3 cellular contexts compared by ENCODE assay signal in genomic region chr11:75973710-75974109, GRCh38.
DNase-seq lines count a peak whose midpoint lies in the region; ATAC-seq, FAIRE-seq and TF ChIP-seq lines count a peak whose summit lies in the region.
"Not testable (repeated sequence)": the region's sequence is repeated elsewhere in the genome, so short reads cannot be mapped to it uniquely, and the experiment has no call there.

No MANE protein-coding gene starts in this region.

- TF ChIP-seq CTCF in HEK293 (tag by site-specific recombination; IDR thresholded peaks at IDR 0.05); K562 (IDR thresholded peaks at IDR 0.05 in 2 of 3, conservative IDR thresholded peaks at IDR 0.05 in 1 of 3; ENCODE audit: insufficient read depth in 2 of 3, low read depth in 1 of 3, low read length in 3 of 3): not testable (repeated sequence)

- peaks cover 10% of the 10 kb centered on the region in 2 donors for H3K9me3 Mint-ChIP-seq in stimulated activated naive B cell treated with anti-CD40 and anti-IgM and Interleukin-4, amounts not matched to agents 10 μg/mL and 1 μg/mL and 100 μg/mL, for 72 hours

- DNase-seq in K562 (ENCODE audit: extremely low read depth in 1 of 4, low spot score in 3 of 4); stimulated activated naive B cell treated with anti-CD40 and anti-IgM and Interleukin-4, amounts not matched to agents 10 μg/mL and 1 μg/mL and 100 μg/mL, for 72 hours: not testable (repeated sequence)

- H3K27ac ChIP-seq in HEK293 (ENCODE audit: extremely low read depth, low read depth, low read length); K562 (ENCODE audit: extremely low read depth, low read depth, low read length): not testable (repeated sequence)

- not testable (repeated sequence) for H3K27me3 ChIP-seq in K562 (ENCODE audit: control insufficient read depth in 2 of 2, insufficient read depth in 2 of 2, low read length in 2 of 2)

- not testable (repeated sequence) for FAIRE-seq in K562 (lab: Jason Lieb, UNC)

- not testable (repeated sequence) for H3K4me3 ChIP-seq in HEK293 (ENCODE audit: low read depth, low read length); K562

- not testable (repeated sequence) for H3K36me3 ChIP-seq in HEK293 (ENCODE audit: control insufficient read depth in 2 of 2, insufficient read depth in 1 of 2, low read length in 2 of 2); K562 (ENCODE audit: control insufficient read depth, insufficient read depth, low read length)

- in situ Hi-C loops in K562 (cut with MboI) = not testable (repeated sequence)

- POLR2A ChIA-PET in HEK293 (lab: Yijun Ruan, JAX); K562 (lab: Yijun Ruan, JAX): not testable (repeated sequence)

- peaks cover 41 to 64% of the 10 kb centered on the region in 2 donors for H3K4me1 Mint-ChIP-seq in stimulated activated naive B cell treated with anti-CD40 and anti-IgM and Interleukin-4, amounts not matched to agents 10 μg/mL and 1 μg/mL and 100 μg/mL, for 72 hours

- H3K9ac ChIP-seq in K562 (ENCODE audit: insufficient read depth in 1 of 2, low read depth in 2 of 2, low read length in 2 of 2) = not testable (repeated sequence)

- H3K79me2 ChIP-seq in K562 (ENCODE audit: control insufficient read depth, insufficient read depth, low read length) = not testable (repeated sequence)

- BruUV-seq in K562 (replicated peaks; lab: Mats Ljungman, UMichigan) = not testable (repeated sequence)

- H4K20me1 ChIP-seq in K562 (replicated peaks; ENCODE audit: control insufficient read depth, insufficient read depth, low read length) = not testable (repeated sequence)

- not testable (repeated sequence) for H3K4me1 ChIP-seq in HEK293 (ENCODE audit: control insufficient read depth, insufficient read depth, low read length); K562 (replicated peaks in 1 of 2; ENCODE audit: control insufficient read depth in 2 of 2, insufficient read depth in 2 of 2, low read length in 2 of 2)

- not testable (repeated sequence) for ATAC-seq in K562; stimulated activated naive B cell treated with anti-CD40 and anti-IgM and Interleukin-4, amounts not matched to agents 10 μg/mL and 1 μg/mL and 100 μg/mL, for 72 hours (replicated peaks)

- WGBS in K562 (ENCODE audit: insufficient coverage, low coverage, missing lambda C conversion rate) = 89% methylated on average over 3 of the region's 3 CpGs

- H3K4me3 Mint-ChIP-seq in stimulated activated naive B cell treated with anti-CD40 and anti-IgM and Interleukin-4, amounts not matched to agents 10 μg/mL and 1 μg/mL and 100 μg/mL, for 72 hours = not testable (repeated sequence)

- H3K36me3 Mint-ChIP-seq in stimulated activated naive B cell treated with anti-CD40 and anti-IgM and Interleukin-4, amounts not matched to agents 10 μg/mL and 1 μg/mL and 100 μg/mL, for 72 hours = peaks cover 60 to 83% of the 10 kb centered on the region in 2 donors

- CTCF ChIA-PET in HEK293 (lab: Yijun Ruan, JAX); K562 (lab: Yijun Ruan, JAX; ENCODE audit: low intra/inter-chr PET ratio): not testable (repeated sequence)

- TF ChIP-seq RAD21 in K562 (CRISPR knock-in tag; conservative IDR thresholded peaks at IDR 0.05 in 1 of 2, IDR thresholded peaks at IDR 0.05 in 1 of 2) = not testable (repeated sequence)

- intact Hi-C loops in K562 (cut with micrococcal nuclease) = not testable (repeated sequence)

- H3K9me3 ChIP-seq in HEK293 (ENCODE audit: control insufficient read depth, insufficient read depth, low read depth, low read length); K562 (replicated peaks; ENCODE audit: control insufficient read depth, insufficient read depth, low read depth, low read length): not testable (repeated sequence)

- TF ChIP-seq EP300 in K562 (IDR thresholded peaks at IDR 0.05; ENCODE audit: low read length) = not testable (repeated sequence)

- TF ChIP-seq POLR2A in K562 (conservative IDR thresholded peaks at IDR 0.05) = not testable (repeated sequence)

- not testable (repeated sequence) for H2AFZ ChIP-seq in K562 (ENCODE audit: low read depth, low read length)

- not testable (repeated sequence) for H3K4me2 ChIP-seq in K562 (ENCODE audit: insufficient read depth, low read length)

- not testable (repeated sequence) for H3K27me3 Mint-ChIP-seq in stimulated activated naive B cell treated with anti-CD40 and anti-IgM and Interleukin-4, amounts not matched to agents 10 μg/mL and 1 μg/mL and 100 μg/mL, for 72 hours

- peak overlapping the region; percentile 62 for H3K27ac Mint-ChIP-seq in stimulated activated naive B cell treated with anti-CD40 and anti-IgM and Interleukin-4, amounts not matched to agents 10 μg/mL and 1 μg/mL and 100 μg/mL, for 72 hours

- not testable (repeated sequence) for H3K9me1 ChIP-seq in K562 (ENCODE audit: control insufficient read depth, insufficient read depth, low read length)

TF ChIP-seq in HEK293, 187 proteins besides CTCF, POLR2A, EP300 and RAD21:
- TF ChIP-seq ZNF146 (tag by site-specific recombination; IDR thresholded peaks at IDR 0.05) = peak; percentile 76

TF ChIP-seq in K562, 482 proteins besides CTCF, POLR2A, EP300 and RAD21:
- TF ChIP-seq BCOR (IDR thresholded peaks at IDR 0.05) = peak; percentile 66; the same call in 1 of the 2 replicates
